In genomic region chr1:46131727-46132528, GRCh38 we compare ENCODE assay signal across 8 cellular contexts. TPM values are rescaled to one million over a fixed set of nuclear protein-coding genes. Genes with fewer than 3 reads are reported as not detected.
DNase-seq lines count a peak whose midpoint lies in the region; ATAC-seq, FAIRE-seq and TF ChIP-seq lines count a peak whose summit lies in the region.

No MANE protein-coding gene starts in this region.

- DNase-seq in COLO668 (lab: John Stamatoyannopoulos, UW; ENCODE audit: unreplicated experiment) (peak; percentile 75), T-helper 2 cell (peak in 4 of 5 experiments; percentile 7 to 52 (median 14)), cardiac fibroblast (ENCODE audit: low read depth in 2 of 2) (peak; percentile 13 to 33), HepG2 (ENCODE audit: low spot score) (no peak)
- DNase-seq in stimulated activated CD8-positive, alpha-beta memory T cell treated with anti-CD3 and anti-CD28 coated beads, Interleukin-12 subunit alpha, Interleukin-12 subunit beta, amount 100 ng/mL, for 4 hours (ENCODE audit: low read depth), result peak; percentile 7

- ATAC-seq in HepG2, result peak; percentile 21
- no peak for ATAC-seq in HG02610 (IDR thresholded peaks at IDR 0.05; ENCODE audit: unreplicated experiment)
- no peak for ATAC-seq in GM19455 (IDR thresholded peaks at IDR 0.05; ENCODE audit: unreplicated experiment)

- no peaks in the 10 kb centered on the region for H3K9me2 ChIP-seq in Loucy (replicated peaks; ENCODE audit: low read depth, low read length)

- H3K27me3 ChIP-seq in Loucy (ENCODE audit: insufficient read depth, low read length, poor library complexity, severe bottlenecking) (no peaks in the 10 kb centered on the region), HepG2 (ENCODE audit: control insufficient read depth in 1 of 2, insufficient read depth in 2 of 2, low read length in 2 of 2) (peaks cover 2 to 15% of the 10 kb centered on the region in 2 experiments; a peak in 3 of 5 replicates)

- H3K36me3 ChIP-seq in Loucy (ENCODE audit: insufficient read depth, low read length), result no peaks in the 10 kb centered on the region
- no peaks in the 10 kb centered on the region for H3K36me3 ChIP-seq in HepG2 (replicated peaks in 1 of 2; ENCODE audit: control insufficient read depth in 1 of 2, insufficient read depth in 2 of 2, low read length in 2 of 2)

- H3K9me3 ChIP-seq in Loucy (ENCODE audit: insufficient read depth, low read depth, low read length) (no peaks in the 10 kb centered on the region), HepG2 (ENCODE audit: low read length) (no peaks in the 10 kb centered on the region)

- POLR2A ChIA-PET in HepG2 (lab: Yijun Ruan, JAX), result interaction anchor here (0.7 to 1.3 kb wide), 6 partner anchors 8 to 115 kb away, joined by 3 to 6 read pairs (median 4); partner anchors contain the start of gene POMGNT1

- FAIRE-seq in HepG2 (lab: Jason Lieb, UNC), result no peak

- TF ChIP-seq POLR2A in HepG2 (IDR thresholded peaks at IDR 0.05; ENCODE audit: insufficient read depth in 1 of 2, low read depth in 2 of 2, low read length in 2 of 2), result no peak

- peaks cover 42% of the 10 kb centered on the region for H4K20me1 ChIP-seq in Loucy (ENCODE audit: insufficient read depth, low read length, poor library complexity, severe bottlenecking)
- no peaks in the 10 kb centered on the region for H4K20me1 ChIP-seq in HepG2 (ENCODE audit: insufficient read depth, low read length)

- TF ChIP-seq CTCF in Loucy (conservative IDR thresholded peaks at IDR 0.05; ENCODE audit: low read length) (no peak), cardiac fibroblast (IDR thresholded peaks at IDR 0.05; ENCODE audit: low read depth, low read length) (no peak), HepG2 (CRISPR knock-in tag; IDR thresholded peaks at IDR 0.05) (no peak)

- H3K4me2 ChIP-seq in Loucy (ENCODE audit: low read depth, low read length, poor library complexity, severe bottlenecking) (peak overlapping the region; percentile 100), HepG2 (ENCODE audit: low read depth, low read length) (peak overlapping the region; percentile 87)

- TSS peak; percentile 75 for BruUV-seq in HepG2 (replicated peaks; lab: Mats Ljungman, UMichigan)

- H3K4me3 ChIP-seq in Loucy (ENCODE audit: low read length, poor library complexity, severe bottlenecking) (peak overlapping the region; percentile 91), cardiac fibroblast (replicated peaks in 1 of 2; ENCODE audit: low read depth in 2 of 2, low read length in 2 of 2) (peak overlapping the region; percentile 67 to 72), HepG2 (replicated peaks in 1 of 3; ENCODE audit: insufficient read depth in 1 of 3, low read depth in 2 of 3, low read length in 3 of 3) (peak overlapping the region; percentile 54 to 74 (median 70))

- 2% methylated on average over 36 of the region's 38 CpGs for WGBS in HepG2 (ENCODE audit: low lambda C conversion rate)

- H3K9ac ChIP-seq in Loucy (ENCODE audit: low read depth, low read length, poor library complexity, severe bottlenecking), result peak overlapping the region; percentile 100
- peak overlapping the region; percentile 72 for H3K9ac ChIP-seq in HepG2 (ENCODE audit: insufficient read depth, low read depth, low read length)

- CTCF ChIA-PET in HepG2 (lab: Yijun Ruan, JAX; ENCODE audit: low intra/inter-chr PET ratio, low total read pairs), result no interaction called here

- TF ChIP-seq RAD21 in HepG2 (CRISPR knock-in tag; IDR thresholded peaks at IDR 0.05), result no peak

- no peak for TF ChIP-seq EP300 in HepG2 (IDR thresholded peaks at IDR 0.05; ENCODE audit: low read depth in 2 of 2, low read length in 2 of 2)
- TF ChIP-seq EP300 in HepG2 (CRISPR knock-in tag; IDR thresholded peaks at IDR 0.05; ENCODE audit: borderline replicate concordance), result no peak

- H3K79me2 ChIP-seq in Loucy (ENCODE audit: insufficient read depth, low read length) (peaks cover 65% of the 10 kb centered on the region), HepG2 (ENCODE audit: insufficient read depth, low read length) (peaks cover 4% of the 10 kb centered on the region)

- intact Hi-C loops in HepG2 (cut with micrococcal nuclease; ENCODE audit: unreplicated experiment), result no loop called here

- in situ Hi-C loops in HepG2 (cut with HindIII; ENCODE audit: extremely low pct_ligation_motif_present, low pct_unique_long_range_greater_than_20kb), result no loop called here

- H2AFZ ChIP-seq in Loucy (ENCODE audit: low read length) (peak overlapping the region; percentile 90; the same call in 1 of the 2 replicates), HepG2 (ENCODE audit: low read length) (peak overlapping the region; percentile 46)

- H3K27ac ChIP-seq in HepG2 (ENCODE audit: extremely low read length, insufficient read depth, low read length), result peak overlapping the region; percentile 81

- H3K4me1 ChIP-seq in Loucy (ENCODE audit: insufficient read depth, low read length, poor library complexity, severe bottlenecking), result peaks cover 45% of the 10 kb centered on the region
- peaks cover 24% of the 10 kb centered on the region for H3K4me1 ChIP-seq in HepG2 (ENCODE audit: insufficient read depth, low read length)

- H3F3A ChIP-seq in Loucy (ENCODE audit: low read depth), result 0 out of 2 replicates have a peak, but pooled peaks cover 5% of the 10 kb centered on the region

RNA-seq across cellular contexts. Expression of gene PIK3R3, which starts 0.5 kb away (rescaled TPM):
- total RNA-seq in HepG2 (2016; rRNA removed; fragmentation: Illumina TruSeq; extraction: Trizol), result 6.9 and 9.7 TPM in 2 replicates
- 7.4 and 9.6 TPM in 2 replicates for total RNA-seq in HepG2 (2016; cell fraction: cytosol; rRNA removed; fragmentation: Illumina TruSeq; extraction: Trizol; ENCODE audit: low read depth)
- 6.5 and 9.3 TPM in 2 replicates for total RNA-seq in HepG2 (2016; cell fraction: insoluble cytoplasmic fraction; rRNA removed; fragmentation: Illumina TruSeq; extraction: Trizol)
- 6.5 and 6.9 TPM in 2 replicates for total RNA-seq in HepG2 (2016; cell fraction: membrane; rRNA removed; fragmentation: Illumina TruSeq; extraction: Trizol)
- total RNA-seq in HepG2 (2016; cell fraction: nucleus; rRNA removed; fragmentation: Illumina TruSeq; extraction: Trizol), result 7.1 and 7.2 TPM in 2 replicates
- 0.31 and 0.37 TPM in 2 replicates for polyA plus RNA-seq in HepG2 (2011; rRNA removed)
- polyA plus RNA-seq in HepG2 (2011; cell fraction: cytosol; rRNA removed), result 0.13 and 0.38 TPM in 2 replicates
- 0.28 and 0.32 TPM in 2 replicates for polyA plus RNA-seq in HepG2 (2011; cell fraction: nucleus; rRNA removed)
- polyA plus RNA-seq in HepG2 (2012), result 0.48 and 0.75 TPM in 2 replicates
- polyA plus RNA-seq in HepG2 (2016; cell fraction: cytosol; fragmentation: Illumina TruSeq; extraction: Trizol; ENCODE audit: low read depth), result 0.50 and 0.64 TPM in 2 replicates
- polyA plus RNA-seq in HepG2 (2016; cell fraction: insoluble cytoplasmic fraction; fragmentation: Illumina TruSeq; extraction: Trizol; ENCODE audit: low read depth), result 7.1 and 8.3 TPM in 2 replicates
- polyA plus RNA-seq in HepG2 (2016; cell fraction: membrane; fragmentation: Illumina TruSeq; extraction: Trizol; ENCODE audit: low read depth), result 1.2 and 1.7 TPM in 2 replicates
- 4.5 and 5.8 TPM in 2 replicates for polyA plus RNA-seq in HepG2 (2016; cell fraction: nucleus; fragmentation: Illumina TruSeq; extraction: Trizol; ENCODE audit: insufficient read depth, low read depth)
- 0.66 and 31.7 TPM in 2 replicates for polyA minus RNA-seq in HepG2 (2011; rRNA and poly(A)+ RNA removed; ENCODE audit: low replicate concordance)
- polyA minus RNA-seq in HepG2 (2011; cell fraction: cytosol; rRNA and poly(A)+ RNA removed), result 0.26 and 1.1 TPM in 2 replicates
- 0.52 and 0.87 TPM in 2 replicates for polyA minus RNA-seq in HepG2 (2011; cell fraction: nucleus; rRNA and poly(A)+ RNA removed)

RNA-seq across cellular contexts. Expression of gene TSPAN1, which starts 43.0 kb away (rescaled TPM):
- total RNA-seq in HepG2 (2016; rRNA removed; fragmentation: Illumina TruSeq; extraction: Trizol), result 1.2 and 1.7 TPM in 2 replicates
- 1.0 and 1.2 TPM in 2 replicates for total RNA-seq in HepG2 (2016; cell fraction: cytosol; rRNA removed; fragmentation: Illumina TruSeq; extraction: Trizol; ENCODE audit: low read depth)
- 1.00 and 2.0 TPM in 2 replicates for total RNA-seq in HepG2 (2016; cell fraction: insoluble cytoplasmic fraction; rRNA removed; fragmentation: Illumina TruSeq; extraction: Trizol)
- total RNA-seq in HepG2 (2016; cell fraction: membrane; rRNA removed; fragmentation: Illumina TruSeq; extraction: Trizol), result 0.87 and 1.8 TPM in 2 replicates
- 1.2 and 2.3 TPM in 2 replicates for total RNA-seq in HepG2 (2016; cell fraction: nucleus; rRNA removed; fragmentation: Illumina TruSeq; extraction: Trizol)
- 2.9 and 4.5 TPM in 2 replicates for polyA plus RNA-seq in HepG2 (2011; rRNA removed)
- 4.0 and 5.3 TPM in 2 replicates for polyA plus RNA-seq in HepG2 (2011; cell fraction: cytosol; rRNA removed)
- polyA plus RNA-seq in HepG2 (2011; cell fraction: nucleus; rRNA removed), result 4.9 and 5.5 TPM in 2 replicates
- 1.6 and 2.4 TPM in 2 replicates for polyA plus RNA-seq in HepG2 (2012)
- 0.80 and 1.7 TPM in 2 replicates for polyA plus RNA-seq in HepG2 (2016; cell fraction: cytosol; fragmentation: Illumina TruSeq; extraction: Trizol; ENCODE audit: low read depth)
- polyA plus RNA-seq in HepG2 (2016; cell fraction: insoluble cytoplasmic fraction; fragmentation: Illumina TruSeq; extraction: Trizol; ENCODE audit: low read depth), result 1.6 and 2.5 TPM in 2 replicates
- polyA plus RNA-seq in HepG2 (2016; cell fraction: membrane; fragmentation: Illumina TruSeq; extraction: Trizol; ENCODE audit: low read depth), result 0.85 and 1.3 TPM in 2 replicates
- polyA plus RNA-seq in HepG2 (2016; cell fraction: nucleus; fragmentation: Illumina TruSeq; extraction: Trizol; ENCODE audit: insufficient read depth, low read depth), result 5.9 and 6.2 TPM in 2 replicates
- polyA minus RNA-seq in HepG2 (2011; rRNA and poly(A)+ RNA removed; ENCODE audit: low replicate concordance), result 8.7 and 82.7 TPM in 2 replicates
- 2.0 and 2.4 TPM in 2 replicates for polyA minus RNA-seq in HepG2 (2011; cell fraction: cytosol; rRNA and poly(A)+ RNA removed)
- 3.3 and 4.5 TPM in 2 replicates for polyA minus RNA-seq in HepG2 (2011; cell fraction: nucleus; rRNA and poly(A)+ RNA removed)

RNA-seq across cellular contexts. Expression of gene P3R3URF, which starts 44.4 kb away (rescaled TPM):
- not detected in 2 replicates for total RNA-seq in HepG2 (2016; rRNA removed; fragmentation: Illumina TruSeq; extraction: Trizol)
- not detected in 2 replicates for total RNA-seq in HepG2 (2016; cell fraction: cytosol; rRNA removed; fragmentation: Illumina TruSeq; extraction: Trizol; ENCODE audit: low read depth)
- not detected in 2 replicates for total RNA-seq in HepG2 (2016; cell fraction: insoluble cytoplasmic fraction; rRNA removed; fragmentation: Illumina TruSeq; extraction: Trizol)
- not detected in 2 replicates for total RNA-seq in HepG2 (2016; cell fraction: membrane; rRNA removed; fragmentation: Illumina TruSeq; extraction: Trizol)
- not detected in 2 replicates for total RNA-seq in HepG2 (2016; cell fraction: nucleus; rRNA removed; fragmentation: Illumina TruSeq; extraction: Trizol)
- not detected in 2 replicates for polyA plus RNA-seq in HepG2 (2011; rRNA removed)
- polyA plus RNA-seq in HepG2 (2011; cell fraction: cytosol; rRNA removed), result not detected in 2 replicates
- polyA plus RNA-seq in HepG2 (2011; cell fraction: nucleus; rRNA removed), result not detected in 2 replicates
- not detected in 2 replicates for polyA plus RNA-seq in HepG2 (2012)
- not detected in 2 replicates for polyA plus RNA-seq in HepG2 (2016; cell fraction: cytosol; fragmentation: Illumina TruSeq; extraction: Trizol; ENCODE audit: low read depth)
- not detected in 2 replicates for polyA plus RNA-seq in HepG2 (2016; cell fraction: insoluble cytoplasmic fraction; fragmentation: Illumina TruSeq; extraction: Trizol; ENCODE audit: low read depth)
- not detected in 2 replicates for polyA plus RNA-seq in HepG2 (2016; cell fraction: membrane; fragmentation: Illumina TruSeq; extraction: Trizol; ENCODE audit: low read depth)
- not detected in 2 replicates for polyA plus RNA-seq in HepG2 (2016; cell fraction: nucleus; fragmentation: Illumina TruSeq; extraction: Trizol; ENCODE audit: insufficient read depth, low read depth)
- polyA minus RNA-seq in HepG2 (2011; rRNA and poly(A)+ RNA removed; ENCODE audit: low replicate concordance), result not detected in 2 replicates
- not detected in 2 replicates for polyA minus RNA-seq in HepG2 (2011; cell fraction: cytosol; rRNA and poly(A)+ RNA removed)
- not detected in 2 replicates for polyA minus RNA-seq in HepG2 (2011; cell fraction: nucleus; rRNA and poly(A)+ RNA removed)
